8 cellular contexts compared by ENCODE assay signal in the genomic region with DNA sequence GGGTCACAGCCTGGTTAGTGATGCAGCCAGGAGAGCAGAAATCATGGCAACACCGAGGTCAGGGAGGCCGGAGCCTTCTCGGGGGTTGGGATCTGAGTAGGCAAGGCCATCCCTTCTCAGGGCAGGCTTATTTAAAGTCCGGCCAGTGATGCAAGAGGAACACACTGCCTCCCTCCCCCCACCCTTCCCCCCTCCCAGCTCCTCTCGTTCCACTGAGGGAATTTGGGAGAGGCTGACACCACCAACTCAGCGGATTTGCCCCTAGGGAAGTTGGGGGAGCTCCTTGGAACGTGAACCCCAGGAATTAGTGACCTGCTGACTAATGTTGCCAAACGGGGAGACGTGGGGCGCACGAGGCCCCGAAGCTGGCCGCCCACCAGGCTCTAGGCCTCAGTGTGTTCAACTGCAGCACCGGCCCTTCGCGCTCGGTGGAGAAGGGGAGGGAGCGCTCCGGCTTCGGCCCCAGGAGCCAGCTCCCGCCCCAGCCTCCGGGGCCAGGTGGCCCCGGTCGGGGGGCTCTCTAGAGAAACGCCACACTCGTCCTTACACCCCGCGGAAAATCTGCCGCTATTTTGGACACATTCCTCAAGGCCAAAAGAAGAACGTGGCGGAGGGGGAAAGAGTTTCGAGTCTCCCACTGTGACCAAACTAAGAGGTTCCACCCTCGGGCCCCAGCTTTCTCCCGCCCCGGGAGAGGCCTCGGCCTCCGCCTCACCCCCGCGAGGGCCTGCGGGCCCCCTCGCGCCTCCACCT. TPM values are rescaled to one million over a fixed set of nuclear protein-coding genes. Genes with fewer than 3 reads are reported as not detected.
DNase-seq lines count a peak whose midpoint lies in the region; ATAC-seq, FAIRE-seq and TF ChIP-seq lines count a peak whose summit lies in the region.

No MANE protein-coding gene starts in this region.

- H3K4me3 Mint-ChIP-seq in T-helper 17 cell: peak overlapping the region; percentile 90

- POLR2A ChIA-PET in A673 (lab: Charles Lee; ENCODE audit: low non-redundant PET): interaction anchor here (0.6 kb wide), 1 partner anchor 17 kb away, joined by 6 read pairs; no protein-coding TSS in a partner anchor

- H3K27ac ChIP-seq in A673 (ENCODE audit: low read depth, low read length, poor library complexity, severe bottlenecking) (peak overlapping the region; percentile 98), dorsolateral prefrontal cortex (peak overlapping the region; percentile 97 to 100 (median 100)), stomach (peak overlapping the region; percentile 98 to 100 (median 99))

- no TSS peak for BruUV-seq in A673 (replicated peaks; lab: Mats Ljungman, UMichigan)

- H3K36me3 Mint-ChIP-seq in T-helper 17 cell (ENCODE audit: low read depth): no peaks in the 10 kb centered on the region

- H3K4me1 Mint-ChIP-seq in T-helper 17 cell: peaks cover 47% of the 10 kb centered on the region

- ATAC-seq in HG03108 (IDR thresholded peaks at IDR 0.05; ENCODE audit: unreplicated experiment) (peak; percentile 9), T-helper 17 cell (no peak), GM18867 (IDR thresholded peaks at IDR 0.05; ENCODE audit: unreplicated experiment) (no peak)

- no peaks in the 10 kb centered on the region for H3K27me3 Mint-ChIP-seq in T-helper 17 cell

- intact Hi-C loops in A673 (cut with micrococcal nuclease; ENCODE audit: unreplicated experiment) (no loop called here), dorsolateral prefrontal cortex (cut with DNase I) (loop anchor here (1.0 to 2.0 kb wide), 2 partner anchors 9 to 14 kb away; no protein-coding TSS in a partner anchor), lower leg skin (cut with DNase I; ENCODE audit: low total_unique reads) (no loop called here), stomach (cut with DNase I; ENCODE audit: low total_unique reads) (loop anchor here (5.0 kb wide), 1 partner anchor 52 kb away; no protein-coding TSS in a partner anchor)

- CTCF ChIA-PET in A673 (lab: Charles Lee): interaction anchor here (0.7 kb wide), 1 partner anchor 96 kb away, joined by 10 read pairs; no protein-coding TSS in a partner anchor

- H3K4me1 ChIP-seq in A673 (ENCODE audit: insufficient read depth, low read length, poor library complexity, severe bottlenecking) (peaks cover 49% of the 10 kb centered on the region), stomach (peaks cover 46 to 62% (median 54%) of the 10 kb centered on the region in 4 donors)

- TF ChIP-seq CTCF in A673 (conservative IDR thresholded peaks at IDR 0.05; ENCODE audit: low read depth, low read length) (no peak), dorsolateral prefrontal cortex (IDR thresholded peaks at IDR 0.05 in 54 of 56, conservative IDR thresholded peaks at IDR 0.05 in 2 of 56; ENCODE audit: low read depth in 1 of 56, partially characterized antibody in 56 of 56) (no peak), lower leg skin (IDR thresholded peaks at IDR 0.05) (no peak), stomach (IDR thresholded peaks at IDR 0.05) (no peak)

- H3K4me3 ChIP-seq in A673 (ENCODE audit: low read depth, low read length, poor library complexity, severe bottlenecking) (peak overlapping the region; percentile 100), dorsolateral prefrontal cortex (peak overlapping the region; percentile 66 to 100 (median 98)), lower leg skin (ENCODE audit: low read depth, poor library complexity, severe bottlenecking) (peak overlapping the region; percentile 98), stomach (peak overlapping the region; percentile 80 to 97 (median 86))

- H3K36me3 ChIP-seq in A673 (ENCODE audit: insufficient read depth, low read length, poor library complexity, severe bottlenecking) (no peaks in the 10 kb centered on the region), stomach (peaks cover 0 to 3% (median 0%) of the 10 kb centered on the region in 4 donors)

- WGBS in lower leg skin, 2 donors: 1% methylated on average over 32 to 41 of the region's 42 CpGs
- WGBS in stomach, 5 donors: 0 to 1% (median 1%) methylated on average over 33 to 42 of the region's 42 CpGs

- peak overlapping the region; percentile 98 for H3K27ac Mint-ChIP-seq in T-helper 17 cell

- H3K27me3 ChIP-seq in A673 (replicated peaks; ENCODE audit: insufficient read depth, low read depth, low read length, poor library complexity): no peaks in the 10 kb centered on the region
- H3K27me3 ChIP-seq in dorsolateral prefrontal cortex: no peaks in the 10 kb centered on the region
- no peaks in the 10 kb centered on the region for H3K27me3 ChIP-seq in stomach

- no peaks in the 10 kb centered on the region for H3K9me3 ChIP-seq in A673 (ENCODE audit: low read depth, low read length, poor library complexity, severe bottlenecking)
- no peaks in the 10 kb centered on the region for H3K9me3 ChIP-seq in T-helper 17 cell (ENCODE audit: control insufficient read depth, low read length, poor library complexity, severe bottlenecking)
- H3K9me3 ChIP-seq in stomach: no peaks in the 10 kb centered on the region

- DNase-seq in A673 (ENCODE audit: low spot score): no peak
- peak; percentile 46 for DNase-seq in GM12892 (ENCODE audit: insufficient read length)
- no peak for DNase-seq in T-helper 17 cell
- DNase-seq in dorsolateral prefrontal cortex: peak in 4 of 10 donors; percentile 47 to 60 (median 54)
- DNase-seq in lower leg skin (ENCODE audit: low spot score in 2 of 2): peak; percentile 73 to 93
- peak; percentile 58 for DNase-seq in stomach

- TF ChIP-seq POLR2A in GM12892 (IDR thresholded peaks at IDR 0.05; ENCODE audit: low read depth, low read length) (no peak), lower leg skin (IDR thresholded peaks at IDR 0.05) (no peak), stomach (IDR thresholded peaks at IDR 0.05) (no peak)

- no peak for TF ChIP-seq EP300 in stomach (IDR thresholded peaks at IDR 0.05)

- peak; percentile 57 for FAIRE-seq in GM12892 (lab: Jason Lieb, UNC)

RNA-seq across cellular contexts. Expression of a gene that starts 1.6 kb away (rescaled TPM):
- total RNA-seq in A673 (2021) (115 and 132 TPM in 2 replicates), T-helper 17 cell (100 to 1,000 TPM; 114 to 132 TPM), dorsolateral prefrontal cortex (100 to 1,000 TPM in 102 of 120 experiments, 10 to 100 TPM in 18; 77.9 to 209 (median 117) TPM), lower leg skin (100 to 1,000 TPM; 129 to 174 (median 169) TPM), stomach (100 to 1,000 TPM in 2 of 5 donors, 10 to 100 TPM in 3; 64.6 to 152 (median 82.4) TPM)
- 44.9 TPM for polyA plus RNA-seq in GM12892 (2012; ENCODE audit: missing spikeins)
- polyA plus RNA-seq in stomach: 10 to 100 TPM; 28.4 to 67.4 (median 65.4) TPM

RNA-seq across cellular contexts. Expression of a gene that starts 26.4 kb away (rescaled TPM):
- total RNA-seq in A673 (2021): 4.4 and 5.4 TPM in 2 replicates
- 2.1 TPM for polyA plus RNA-seq in GM12892 (2012; ENCODE audit: missing spikeins)
- 1 to 10 TPM; 1.3 to 1.4 TPM for total RNA-seq in T-helper 17 cell
- total RNA-seq in dorsolateral prefrontal cortex: 10 to 100 TPM in 35 of 120 experiments, 1 to 10 TPM in 85; 2.1 to 25.8 (median 7.4) TPM
- total RNA-seq in lower leg skin: 1 to 10 TPM; 1.6 to 4.6 (median 2.8) TPM
- total RNA-seq in stomach: 1 to 10 TPM in 4 of 5 donors, under 1 TPM in 1; 0.45 to 5.8 (median 4.1) TPM
- 1 to 10 TPM; 1.5 to 5.9 (median 2.3) TPM for polyA plus RNA-seq in stomach

Comparison
In these comparisons a context has a peak if more than half of its experiments do, and no peak if none do; other contexts are left out.
1. DNase-seq: peak in GM12892 (single experiment), lower leg skin (2 of 2) and stomach (single experiment); none in A673 (single experiment) and T-helper 17 cell (0 of 3).
2. intact Hi-C loops: an anchor here in dorsolateral prefrontal cortex (1.0 to 2.0 kb wide) and stomach (5.0 kb wide); none called in A673 and lower leg skin.
3. Peak in every context shown above with its lines, with median percentiles within 50 percentile points of each other: H3K27ac ChIP-seq and H3K4me3 ChIP-seq.